8 cellular contexts compared by ENCODE assay signal in the genomic region with DNA sequence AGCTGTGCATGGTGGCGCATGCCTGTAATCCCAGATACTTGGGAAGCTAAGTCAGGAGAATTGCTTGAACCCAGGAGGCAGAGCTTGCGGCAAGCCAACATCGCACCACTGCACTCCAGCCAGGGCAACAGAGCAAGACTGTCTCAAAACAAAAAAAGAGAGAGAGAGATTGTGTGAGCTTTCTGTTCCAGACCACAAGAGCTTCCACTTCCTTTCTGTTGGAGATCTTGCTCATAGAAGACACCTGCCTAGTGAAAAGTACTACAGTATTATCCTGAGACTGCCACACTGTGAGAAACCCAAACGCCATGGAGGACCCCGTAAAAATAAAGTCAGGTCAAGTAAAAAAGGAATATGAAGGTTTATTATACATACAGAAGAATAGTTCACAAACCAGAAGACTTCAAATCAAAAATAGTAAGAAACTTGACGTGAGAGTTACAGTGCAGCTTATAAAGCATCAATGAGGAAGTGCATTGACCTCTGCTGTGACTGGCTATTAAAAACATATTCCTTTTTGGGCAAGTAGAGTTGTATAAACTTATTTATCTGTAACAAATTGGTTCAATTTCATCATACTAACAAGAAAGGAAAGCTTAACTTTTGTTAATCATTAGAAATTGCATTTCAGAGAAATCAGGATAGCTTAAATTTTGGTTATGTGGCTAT. TPM values are rescaled to one million over a fixed set of nuclear protein-coding genes. Genes with fewer than 3 reads are reported as not detected.
A peak's percentile ranks its signal among the peaks of the same experiment; 100 is the strongest.
DNase-seq lines count a peak whose midpoint lies in the region; ATAC-seq and TF ChIP-seq lines count a peak whose summit lies in the region.
"Had no signal": no experiment of that assay in that cellular context is flagged by ENCODE, and none has a peak within 500 bp of the region (broad histone marks: within the 10 kb centered on the region; RNA-seq: fewer than 3 reads in every experiment).

No MANE protein-coding gene starts in this region.

- intact Hi-C loops in left lung (cut with DNase I), result no loop called here

- peak overlapping the region; percentile 72 for H3K4me3 Mint-ChIP-seq in natural killer cell treated with Interleukin-12 subunit alpha and Interleukin-12 subunit beta and Interleukin-15 and Interleukin-18, amount 100 ng/mL, for 72 hours

- H3K27ac ChIP-seq in left lung, result peak overlapping the region in 1 of 2 donors; percentile 80
- H3K27ac ChIP-seq: thoracic aorta had no signal

- peaks cover 5% of the 10 kb centered on the region for H3K36me3 Mint-ChIP-seq in natural killer cell treated with Interleukin-12 subunit alpha and Interleukin-12 subunit beta and Interleukin-15 and Interleukin-18, amount 100 ng/mL, for 72 hours

- H3K4me1 Mint-ChIP-seq in natural killer cell treated with Interleukin-12 subunit alpha and Interleukin-12 subunit beta and Interleukin-15 and Interleukin-18, amount 100 ng/mL, for 72 hours (ENCODE audit: low read depth in 2 of 2), result peaks cover 33 to 57% of the 10 kb centered on the region in 2 donors

- H3K9me3 Mint-ChIP-seq in natural killer cell treated with Interleukin-12 subunit alpha and Interleukin-12 subunit beta and Interleukin-15 and Interleukin-18, amount 100 ng/mL, for 72 hours, result peaks cover 3% of the 10 kb centered on the region

- no peak overlapping the region for H3K4me3 ChIP-seq in left lung
- H3K4me3 ChIP-seq: thoracic aorta had no signal

- TF ChIP-seq POLR2A in erythroblast (IDR thresholded peaks at IDR 0.05; ENCODE audit: low read length), result no peak

- no peak for TF ChIP-seq CTCF in left lung (IDR thresholded peaks at IDR 0.05)

- H3K9me3 ChIP-seq in left lung, result no peaks in the 10 kb centered on the region
- H3K9me3 ChIP-seq: thoracic aorta had no signal

- peak; percentile 85 for DNase-seq in NAMALWA (ENCODE audit: low spot score)
- no peak for DNase-seq in natural killer cell treated with Interleukin-12 subunit alpha and Interleukin-12 subunit beta and Interleukin-15 and Interleukin-18, amount 100 ng/mL, for 72 hours (ENCODE audit: low spot score)
- no peak for DNase-seq in left lung
- DNase-seq in DMS53 (lab: John Stamatoyannopoulos, UW), result no peak
- DNase-seq in erythroblast (lab: John Stamatoyannopoulos, UW), result no peak

- peak overlapping the region; percentile 70 to 76 for H3K27ac Mint-ChIP-seq in natural killer cell treated with Interleukin-12 subunit alpha and Interleukin-12 subunit beta and Interleukin-15 and Interleukin-18, amount 100 ng/mL, for 72 hours

- H3K27me3 Mint-ChIP-seq in natural killer cell treated with Interleukin-12 subunit alpha and Interleukin-12 subunit beta and Interleukin-15 and Interleukin-18, amount 100 ng/mL, for 72 hours, result no peaks in the 10 kb centered on the region

- ATAC-seq in GM18907 (IDR thresholded peaks at IDR 0.05; ENCODE audit: unreplicated experiment) (peak; percentile 78), HG02759 (IDR thresholded peaks at IDR 0.05; ENCODE audit: unreplicated experiment) (peak; percentile 60), left lung (no peak)
- ATAC-seq in natural killer cell treated with Interleukin-12 subunit alpha and Interleukin-12 subunit beta and Interleukin-15 and Interleukin-18, amount 100 ng/mL, for 72 hours, result peak; percentile 48 to 50

- peaks cover 0 to 10% of the 10 kb centered on the region in 2 donors for H3K27me3 ChIP-seq in left lung

- no peaks in the 10 kb centered on the region for H3K36me3 ChIP-seq in left lung
- H3K36me3 ChIP-seq: thoracic aorta had no signal

- H3K4me1 ChIP-seq in left lung, result peaks cover 0 to 29% of the 10 kb centered on the region in 2 donors

RNA-seq across cellular contexts. Expression of gene EMB, which starts 4.3 kb away (rescaled TPM):
- 100 to 1,000 TPM in 1 of 2 donors, 10 to 100 TPM in 1; 70.5 to 103 TPM for total RNA-seq in natural killer cell treated with Interleukin-12 subunit alpha and Interleukin-12 subunit beta and Interleukin-15 and Interleukin-18, amount 100 ng/mL, for 72 hours
- 10 to 100 TPM; 45.8 to 46.9 TPM for total RNA-seq in left lung
